1 cellular context compared by ENCODE assay signal in the genomic region with DNA sequence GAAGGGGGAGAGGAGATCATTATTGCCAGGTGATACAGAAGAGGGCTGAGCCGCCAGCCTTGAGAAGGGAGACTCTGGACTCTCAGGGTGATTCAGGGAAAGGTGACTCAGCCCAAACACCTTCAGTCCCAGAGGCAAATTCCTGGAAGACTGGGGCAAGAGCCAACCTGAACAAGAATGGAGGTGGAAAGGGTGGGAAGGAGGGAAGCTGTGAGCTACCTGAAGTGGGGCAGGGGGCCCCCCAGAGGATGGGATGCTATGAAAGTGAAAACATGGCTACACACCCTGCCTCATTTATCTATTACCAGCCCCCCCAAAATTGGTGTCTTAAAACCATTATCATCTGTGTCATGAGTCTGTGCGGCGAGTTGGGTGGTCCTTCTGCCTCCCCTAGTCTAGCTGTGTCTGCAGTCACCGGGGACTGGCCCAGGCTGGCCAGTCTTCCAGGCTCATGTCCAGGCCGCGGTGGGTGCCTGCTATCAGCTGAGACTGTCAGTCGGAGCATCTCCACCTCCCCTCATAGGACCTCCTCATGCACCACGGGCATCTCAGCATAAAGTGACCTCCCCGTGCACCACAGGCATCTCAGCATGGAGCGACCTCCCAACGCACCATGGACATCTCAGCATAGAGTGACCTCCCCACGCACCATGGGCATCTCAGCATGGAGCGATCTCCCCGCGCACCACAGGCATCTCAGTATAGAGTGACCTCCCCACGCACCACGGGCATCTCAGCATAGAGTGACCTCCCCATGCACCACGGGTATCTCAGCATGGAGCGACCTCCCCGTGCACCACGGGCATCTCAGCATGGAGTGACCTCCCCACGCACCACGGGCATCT.
TF ChIP-seq lines count a peak whose summit lies in the region.

No MANE protein-coding gene starts in this region.

TF ChIP-seq in SK-N-SH, 30 proteins besides CTCF, POLR2A, EP300 and RAD21 (continued from another document):
- TF ChIP-seq IRF3 (IDR thresholded peaks at IDR 0.05; ENCODE audit: low read depth, low read length) = no peak
- TF ChIP-seq, protein P1, sequence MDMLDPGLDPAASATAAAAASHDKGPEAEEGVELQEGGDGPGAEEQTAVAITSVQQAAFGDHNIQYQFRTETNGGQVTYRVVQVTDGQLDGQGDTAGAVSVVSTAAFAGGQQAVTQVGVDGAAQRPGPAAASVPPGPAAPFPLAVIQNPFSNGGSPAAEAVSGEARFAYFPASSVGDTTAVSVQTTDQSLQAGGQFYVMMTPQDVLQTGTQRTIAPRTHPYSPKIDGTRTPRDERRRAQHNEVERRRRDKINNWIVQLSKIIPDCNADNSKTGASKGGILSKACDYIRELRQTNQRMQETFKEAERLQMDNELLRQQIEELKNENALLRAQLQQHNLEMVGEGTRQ (IDR thresholded peaks at IDR 0.05; ENCODE audit: borderline replicate concordance, low read depth, low read length) = no peak
- TF ChIP-seq MXI1 (IDR thresholded peaks at IDR 0.05; ENCODE audit: low read depth, low read length) = no peak
- no peak for TF ChIP-seq YY1 (IDR thresholded peaks at IDR 0.05; ENCODE audit: low read depth)
- no peak for TF ChIP-seq RXRA (IDR thresholded peaks at IDR 0.05; ENCODE audit: borderline replicate concordance, low read depth)
- no peak for TF ChIP-seq PBX3 (IDR thresholded peaks at IDR 0.05)
- no peak for TF ChIP-seq RFX5 (IDR thresholded peaks at IDR 0.05; ENCODE audit: low read length)
- no peak for TF ChIP-seq TEAD4 (IDR thresholded peaks at IDR 0.05; ENCODE audit: borderline replicate concordance, insufficient read depth)
- TF ChIP-seq FOXM1 (IDR thresholded peaks at IDR 0.05; ENCODE audit: low read depth) = no peak
- no peak for TF ChIP-seq JUND (IDR thresholded peaks at IDR 0.05)
- no peak for TF ChIP-seq FOXJ3 (CRISPR knock-in tag; IDR thresholded peaks at IDR 0.05)
- no peak for TF ChIP-seq TAF1 (IDR thresholded peaks at IDR 0.05; ENCODE audit: borderline replicate concordance, low read depth, low read length)
- no peak for TF ChIP-seq ELF1 (IDR thresholded peaks at IDR 0.05)
- no peak for TF ChIP-seq TCF12 (IDR thresholded peaks at IDR 0.05)
